ENCODE assay signal across 11 cellular contexts in the genomic region with DNA sequence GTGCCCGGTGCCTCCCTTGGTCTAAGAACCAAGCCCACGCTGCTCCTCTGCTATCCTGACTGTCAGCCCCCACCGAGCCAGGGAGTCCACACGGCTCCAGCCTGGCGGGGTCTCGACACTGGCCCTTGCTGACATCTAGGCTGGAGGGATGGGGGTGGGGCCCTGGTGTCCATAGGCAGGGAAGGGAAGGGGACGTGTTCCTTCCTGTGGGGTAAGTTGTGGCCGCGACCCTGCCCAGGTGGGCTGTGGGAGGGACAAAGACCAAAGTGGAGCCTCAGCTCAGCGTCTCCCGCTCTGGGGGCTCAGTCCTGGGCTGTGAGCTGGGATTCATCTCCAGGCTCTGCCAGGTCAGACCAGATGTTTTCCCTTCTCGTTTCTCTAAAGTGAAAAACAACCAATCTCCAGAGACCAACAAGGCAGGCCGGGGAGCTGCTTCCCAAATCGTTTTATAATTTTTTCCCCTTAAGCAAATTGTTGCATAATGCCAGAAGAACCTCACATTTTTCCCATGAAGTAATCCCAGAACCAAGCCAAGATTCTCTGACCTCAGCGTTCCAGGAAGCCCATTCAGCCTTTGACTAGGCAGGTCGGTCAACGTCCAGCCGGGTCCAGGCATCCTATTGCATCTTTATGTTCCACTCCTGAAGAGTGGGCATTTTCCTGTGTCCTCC.
DNase-seq lines count a peak whose midpoint lies in the region; ATAC-seq and TF ChIP-seq lines count a peak whose summit lies in the region.
"Had no signal": no experiment of that assay in that cellular context is flagged by ENCODE, and none has a peak within 500 bp of the region (broad histone marks: within the 10 kb centered on the region; RNA-seq: fewer than 3 reads in every experiment).

No MANE protein-coding gene starts in this region.

- no peaks in the 10 kb centered on the region for H3K9me3 ChIP-seq in hepatocyte (ENCODE audit: low read depth)

- H3K27ac ChIP-seq in temporal lobe (ENCODE audit: low read depth, low read length) = peak overlapping the region; percentile 17
- H3K27ac ChIP-seq in hepatocyte = no peak overlapping the region

- 85% methylated on average over 18 of the region's 18 CpGs for WGBS in hepatocyte (ENCODE audit: low lambda C conversion rate, missing lambda C conversion rate)

- no peak overlapping the region for H2AFZ ChIP-seq in hepatocyte

- ATAC-seq in HG03135 (IDR thresholded peaks at IDR 0.05; ENCODE audit: unreplicated experiment) = no peak

- H3K79me2 ChIP-seq in hepatocyte = no peaks in the 10 kb centered on the region

- no peaks in the 10 kb centered on the region for H3K4me1 ChIP-seq in hepatocyte (ENCODE audit: insufficient read depth)

- H3K36me3 ChIP-seq in hepatocyte (replicated peaks; ENCODE audit: insufficient read depth, low read depth) = no peaks in the 10 kb centered on the region

- DNase-seq in HFF-Myc (ENCODE audit: extremely low read depth, low read depth) (peak; percentile 27), dermis blood vessel endothelial cell (peak; percentile 56), lung microvascular endothelial cell (ENCODE audit: low read depth in 2 of 2) (peak; percentile 30 to 34), hippocampal formation (lab: John Stamatoyannopoulos, UW) (no peak), hepatocyte (ENCODE audit: low spot score) (no peak), NCI-H2107 treated with DMSO at 0.1 percent for 48 hours (lab: John Stamatoyannopoulos, UW; ENCODE audit: unreplicated experiment) (no peak)
- DNase-seq: activated CD8-positive, alpha-beta memory T cell treated with anti-CD3 and anti-CD28 coated beads, Interleukin-2, amount 50 U/mL, for 48 hours; DND-41; NCI-H2227 treated with DMSO at 0.1 percent for 48 hours had no signal

- no peaks in the 10 kb centered on the region for H3K9me2 ChIP-seq in hepatocyte (replicated peaks; ENCODE audit: insufficient read depth)

- TF ChIP-seq CTCF in HFF-Myc (IDR thresholded peaks at IDR 0.05; ENCODE audit: low read depth, low read length, missing control alignments) (no peak), hepatocyte (IDR thresholded peaks at IDR 0.05; ENCODE audit: poor library complexity) (no peak)

- H3K4me3 ChIP-seq in HFF-Myc (replicated peaks; ENCODE audit: low read depth, low read length) (no peak overlapping the region), hepatocyte (no peak overlapping the region)

- H3K27me3 ChIP-seq in hepatocyte = no peaks in the 10 kb centered on the region

- no peak overlapping the region for H3K4me2 ChIP-seq in hepatocyte

- H4K20me1 ChIP-seq in hepatocyte (ENCODE audit: insufficient read depth, poor library complexity, severe bottlenecking) = no peaks in the 10 kb centered on the region

Comparison
In these comparisons a context has a peak if more than half of its experiments do, and no peak if none do; other contexts are left out.
1. DNase-seq: peak in HFF-Myc (single experiment), dermis blood vessel endothelial cell (single experiment) and lung microvascular endothelial cell (2 of 2); none in hippocampal formation (0 of 2), hepatocyte (single experiment) and NCI-H2107 treated with DMSO at 0.1 percent for 48 hours (single experiment).